In the genomic region with DNA sequence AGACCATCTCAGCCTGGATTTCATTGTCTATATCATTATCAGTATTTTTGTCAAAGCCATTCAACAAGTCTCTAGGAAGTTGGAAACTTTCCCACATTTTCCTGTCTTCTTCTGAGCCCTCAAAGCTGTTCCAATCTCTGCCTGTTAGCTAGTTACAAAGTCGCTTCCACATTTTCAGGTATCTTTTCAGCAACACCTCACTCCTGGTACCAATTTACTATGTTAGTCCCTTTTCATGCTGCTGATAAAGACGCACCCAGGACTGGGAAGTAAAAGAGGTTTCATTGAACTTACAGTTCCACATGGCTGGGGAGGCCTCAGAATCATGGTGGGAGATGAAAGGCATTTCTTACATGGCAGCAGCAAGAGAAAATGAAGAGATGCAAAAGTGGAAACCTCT, we compare ENCODE assay signal across 38 cellular contexts. TPM values are rescaled to one million over a fixed set of nuclear protein-coding genes. Genes with fewer than 3 reads are reported as not detected.
"Had no signal": no experiment of that assay in that cellular context is flagged by ENCODE, and none has a peak within 500 bp of the region (broad histone marks: within the 10 kb centered on the region; RNA-seq: fewer than 3 reads in every experiment).

No MANE protein-coding gene starts in this region.

- H3K27ac ChIP-seq: adrenal gland, ascending aorta, body of pancreas, brain microvascular endothelial cell, breast epithelium, cardiac muscle cell had no signal

- FAIRE-seq: astrocyte, bronchial epithelial cell had no signal

- ATAC-seq: activated naive CD4-positive, alpha-beta T cell treated with anti-CD3 and anti-CD28 coated beads, Interleukin-2, amount 50 U/mL, for 72 hours; activated naive CD8-positive, alpha-beta T cell treated with anti-CD3 and anti-CD28 coated beads, Interleukin-2, amount 50 U/mL, for 24 hours; activated T-cell treated with anti-CD3 and anti-CD28 coated beads, Interleukin-2, amount 50 U/mL, for 4 hours; activated T-cell treated with anti-CD3 and anti-CD28 coated beads, Interleukin-2, amount 50 U/mL, for 72 hours; activated T-helper 17 cell treated with anti-CD3 and anti-CD28 coated beads, Interleukin-2, amount 50 U/mL, for 72 hours; body of pancreas had no signal

- H3K4me1 ChIP-seq: adrenal gland, ascending aorta, breast epithelium had no signal

- DNase-seq: activated effector memory CD4-positive, alpha-beta T cell treated with anti-CD3 and anti-CD28 coated beads, Interleukin-2, amount 50 U/mL, for 16 hours; activated effector memory CD4-positive, alpha-beta T cell treated with Interleukin-2 at 50 U/mL for 16 hours; activated gamma-delta T cell; activated gamma-delta T cell treated with Interleukin-2 at 50 U/mL for 16 hours; activated naive CD4-positive, alpha-beta T cell; activated naive CD4-positive, alpha-beta T cell treated with anti-CD3 and anti-CD28 coated beads for 36 hours; activated naive CD4-positive, alpha-beta T cell treated with anti-CD3 and anti-CD28 coated beads, Interleukin-2, amount 10 ng/mL, durations not matched to agents 7 days and 5 days; activated naive CD4-positive, alpha-beta T cell treated with anti-CD3 and anti-CD28 coated beads, Interleukin-2, amount 50 U/mL, for 16 hours; activated naive CD4-positive, alpha-beta T cell treated with Interleukin-2 at 50 U/mL for 16 hours; activated naive CD8-positive, alpha-beta T cell treated with anti-CD3 and anti-CD28 coated beads for 36 hours; activated naive CD8-positive, alpha-beta T cell treated with anti-CD3 and anti-CD28 coated beads, Interleukin-2, amount 10 ng/mL, durations not matched to agents 7 days and 5 days; activated naive CD8-positive, alpha-beta T cell treated with anti-CD3 and anti-CD28 coated beads, Interleukin-2, amount 50 U/mL, for 24 hours; activated T-cell treated with anti-CD3 and anti-CD28 coated beads, Interleukin-2, amount 50 U/mL, for 24 hours; activated T-cell treated with anti-CD3 and anti-CD28 coated beads, Interleukin-2, amount 50 U/mL, for 4 hours; activated T-cell treated with anti-CD3 and anti-CD28 coated beads, Interleukin-2, amount 50 U/mL, for 48 hours; activated T-cell treated with anti-CD3 and anti-CD28 coated beads, Interleukin-2, amount 50 U/mL, for 72 hours; adrenal gland; amniotic stem cell; amygdala; anterior cingulate cortex; aorta; body of pancreas; brain microvascular endothelial cell; caudate nucleus; central memory CD4-positive, alpha-beta T cell; cerebellar nuclear complex had no signal

- H3K27me3 ChIP-seq: adrenal gland, ascending aorta, body of pancreas, breast epithelium had no signal

- H3K4me3 ChIP-seq: adrenal gland, ascending aorta, body of pancreas, breast epithelium, cardiac muscle cell had no signal

- H3K9me3 ChIP-seq: ascending aorta, body of pancreas, breast epithelium had no signal

- H3K36me3 ChIP-seq: adrenal gland, ascending aorta, brain microvascular endothelial cell, breast epithelium, cardiac muscle cell had no signal

RNA-seq across cellular contexts. Expression of a gene that starts 9.3 kb away (rescaled TPM):
- total RNA-seq: activated naive CD4-positive, alpha-beta T cell treated with anti-CD3 and anti-CD28 coated beads for 36 hours; activated naive CD4-positive, alpha-beta T cell treated with anti-CD3 and anti-CD28 coated beads, Interleukin-2, amount 50 U/mL, for 72 hours; activated naive CD8-positive, alpha-beta T cell treated with anti-CD3 and anti-CD28 coated beads for 36 hours; activated naive CD8-positive, alpha-beta T cell treated with anti-CD3 and anti-CD28 coated beads, Interleukin-2, amount 10 ng/mL, durations not matched to agents 7 days and 5 days; activated T-cell treated with anti-CD3 and anti-CD28 coated beads, Interleukin-2, amount 50 U/mL, for 4 hours; activated T-helper 1 cell treated with anti-CD3 and anti-CD28 coated beads, Interleukin-12 subunit alpha, Interleukin-12 subunit beta, Interleukin-2, Interleukin-4 antibody, amounts not matched to agents 30 ng/mL and 10 ng/mL and 1 ng/mL, durations not matched to agents 14 hours and 24 hours and 36 hours; activated T-helper 17 cell treated with anti-CD3 and anti-CD28 coated beads, Interleukin-2, amount 50 U/mL, for 72 hours; activated T-helper 2 cell treated with anti-CD3 and anti-CD28 coated beads, Interferon-gamma antibody, Interleukin-2, Interleukin-4, amounts not matched to agents 10 μg/mL and 5 μg/mL and 100 μg/mL, durations not matched to agents 14 hours and 24 hours and 36 hours; adrenal gland; aorta; ascending aorta; astrocyte; body of pancreas; breast epithelium; bronchial epithelial cell; cardiac muscle cell; cardiac septum; cerebellum; chondrocyte had no signal
- polyA plus RNA-seq: adrenal gland, aorta, cardiac muscle cell had no signal

RNA-seq across cellular contexts. Expression of a gene that starts 20.7 kb away (rescaled TPM):
- total RNA-seq: activated naive CD4-positive, alpha-beta T cell treated with anti-CD3 and anti-CD28 coated beads for 36 hours; activated naive CD8-positive, alpha-beta T cell treated with anti-CD3 and anti-CD28 coated beads for 36 hours; activated naive CD8-positive, alpha-beta T cell treated with anti-CD3 and anti-CD28 coated beads, Interleukin-2, amount 10 ng/mL, durations not matched to agents 7 days and 5 days; activated T-cell treated with anti-CD3 and anti-CD28 coated beads, Interleukin-2, amount 50 U/mL, for 4 hours; activated T-cell treated with anti-CD3 and anti-CD28 coated beads, Interleukin-2, amount 50 U/mL, for 72 hours; adrenal gland; ascending aorta; astrocyte; bronchial epithelial cell; cardiac muscle cell; cerebellum; chondrocyte had no signal
- polyA plus RNA-seq: aorta, cardiac muscle cell had no signal

RNA-seq across cellular contexts. Expression of a gene that starts 31.7 kb away (rescaled TPM):
- total RNA-seq: bronchial epithelial cell had no signal

RNA-seq across cellular contexts. Expression of a gene that starts 35.9 kb away (rescaled TPM):
- total RNA-seq: activated naive CD4-positive, alpha-beta T cell treated with anti-CD3 and anti-CD28 coated beads for 36 hours; activated naive CD4-positive, alpha-beta T cell treated with anti-CD3 and anti-CD28 coated beads, Interleukin-2, amount 50 U/mL, for 72 hours; activated naive CD8-positive, alpha-beta T cell treated with anti-CD3 and anti-CD28 coated beads for 36 hours; activated naive CD8-positive, alpha-beta T cell treated with anti-CD3 and anti-CD28 coated beads, Interleukin-2, amount 10 ng/mL, durations not matched to agents 7 days and 5 days; activated T-cell treated with anti-CD3 and anti-CD28 coated beads, Interleukin-2, amount 50 U/mL, for 4 hours; activated T-cell treated with anti-CD3 and anti-CD28 coated beads, Interleukin-2, amount 50 U/mL, for 72 hours; activated T-helper 1 cell treated with anti-CD3 and anti-CD28 coated beads, Interleukin-12 subunit alpha, Interleukin-12 subunit beta, Interleukin-2, Interleukin-4 antibody, amounts not matched to agents 30 ng/mL and 10 ng/mL and 1 ng/mL, durations not matched to agents 14 hours and 24 hours and 36 hours; activated T-helper 17 cell treated with anti-CD3 and anti-CD28 coated beads, Interleukin-2, amount 50 U/mL, for 72 hours; activated T-helper 2 cell treated with anti-CD3 and anti-CD28 coated beads, Interferon-gamma antibody, Interleukin-2, Interleukin-4, amounts not matched to agents 10 μg/mL and 5 μg/mL and 100 μg/mL, durations not matched to agents 14 hours and 24 hours and 36 hours; adrenal gland; ascending aorta; astrocyte; body of pancreas; bronchial epithelial cell; cardiac muscle cell; cerebellum; chondrocyte had no signal
- polyA plus RNA-seq: aorta, cardiac muscle cell had no signal
